26 cellular contexts compared by ENCODE assay signal in genomic region chr13:58376349-58376748, GRCh38.
"Had no signal": no experiment of that assay in that cellular context is flagged by ENCODE, and none has a peak within 500 bp of the region (broad histone marks: within the 10 kb centered on the region; RNA-seq: fewer than 3 reads in every experiment).

No MANE protein-coding gene starts in this region.

- H3K4me3 ChIP-seq: breast epithelium, gastroesophageal sphincter, hepatocyte, pancreas, prostate gland, sigmoid colon, stomach, thyroid gland, upper lobe of left lung, vagina had no signal

- H3K27ac ChIP-seq: breast epithelium, gastroesophageal sphincter, hepatocyte, pancreas, prostate gland, sigmoid colon, stomach, thyroid gland, upper lobe of left lung, vagina had no signal

- H3K4me1 ChIP-seq: breast epithelium, gastroesophageal sphincter, pancreas, prostate gland, sigmoid colon, stomach, thyroid gland, upper lobe of left lung, vagina had no signal

- H3K4me1 Mint-ChIP-seq: activated CD4-positive, alpha-beta memory T cell treated with anti-CD3 and anti-CD28 coated beads, Interleukin-2, amount 10 ng/mL, durations not matched to agents 7 days and 5 days; activated CD4-positive, alpha-beta T cell treated with anti-CD3 and anti-CD28 coated beads, Interleukin-2, amount 10 ng/mL, durations not matched to agents 7 days and 5 days; activated T-helper 17 cell treated with anti-CD3 and anti-CD28 coated beads, Interleukin-2, amount 50 U/mL, for 72 hours; naive B cell; stimulated activated naive B cell treated with anti-CD40 and anti-IgM and Interleukin-4, amounts not matched to agents 10 μg/mL and 1 μg/mL and 100 μg/mL, for 72 hours had no signal

- H3K36me3 Mint-ChIP-seq: mesothelial cell of epicardium; naive B cell; stimulated activated naive B cell treated with anti-CD40 and anti-IgM and Interleukin-4, amounts not matched to agents 10 μg/mL and 1 μg/mL and 100 μg/mL, for 72 hours had no signal

- H3K27me3 Mint-ChIP-seq: activated CD4-positive, alpha-beta memory T cell treated with anti-CD3 and anti-CD28 coated beads, Interleukin-2, amount 10 ng/mL, durations not matched to agents 7 days and 5 days; activated CD4-positive, alpha-beta T cell treated with anti-CD3 and anti-CD28 coated beads, Interleukin-2, amount 10 ng/mL, durations not matched to agents 7 days and 5 days; activated T-helper 17 cell treated with anti-CD3 and anti-CD28 coated beads, Interleukin-2, amount 50 U/mL, for 72 hours; naive B cell; stimulated activated naive B cell treated with anti-CD40 and anti-IgM and Interleukin-4, amounts not matched to agents 10 μg/mL and 1 μg/mL and 100 μg/mL, for 72 hours had no signal

- H3K9me3 ChIP-seq: breast epithelium, gastroesophageal sphincter, pancreas, prostate gland, sigmoid colon, thyroid gland, upper lobe of left lung, vagina had no signal

- H3K4me2 ChIP-seq: hepatocyte had no signal

- H3K9me3 Mint-ChIP-seq: activated CD4-positive, alpha-beta T cell treated with anti-CD3 and anti-CD28 coated beads, Interleukin-2, amount 10 ng/mL, durations not matched to agents 7 days and 5 days; mesothelial cell of epicardium had no signal

- H3K36me3 ChIP-seq: breast epithelium, gastroesophageal sphincter, pancreas, prostate gland, sigmoid colon, stomach, thyroid gland, upper lobe of left lung, vagina had no signal

- H3K79me2 ChIP-seq: hepatocyte had no signal

- H3K27ac Mint-ChIP-seq: activated CD4-positive, alpha-beta memory T cell treated with anti-CD3 and anti-CD28 coated beads, Interleukin-2, amount 10 ng/mL, durations not matched to agents 7 days and 5 days; activated CD4-positive, alpha-beta T cell treated with anti-CD3 and anti-CD28 coated beads, Interleukin-2, amount 10 ng/mL, durations not matched to agents 7 days and 5 days; activated T-helper 17 cell treated with anti-CD3 and anti-CD28 coated beads, Interleukin-2, amount 50 U/mL, for 72 hours; mesothelial cell of epicardium; naive B cell; stimulated activated naive B cell treated with anti-CD40 and anti-IgM and Interleukin-4, amounts not matched to agents 10 μg/mL and 1 μg/mL and 100 μg/mL, for 72 hours had no signal

- ATAC-seq: activated T-cell treated with anti-CD3 and anti-CD28 coated beads, Interleukin-2, amount 50 U/mL, for 4 hours; activated T-helper 17 cell treated with anti-CD3 and anti-CD28 coated beads, Interleukin-2, amount 50 U/mL, for 72 hours; gastroesophageal sphincter; left ventricle myocardium superior; pancreas; stimulated activated naive B cell treated with anti-CD40 and anti-IgM and Interleukin-4, amounts not matched to agents 10 μg/mL and 1 μg/mL and 100 μg/mL, for 72 hours had no signal

- H3K27me3 ChIP-seq: breast epithelium, gastroesophageal sphincter, hepatocyte, pancreas, sigmoid colon, stomach, thyroid gland, upper lobe of left lung, vagina had no signal

- H3K4me3 Mint-ChIP-seq: activated CD4-positive, alpha-beta memory T cell treated with anti-CD3 and anti-CD28 coated beads, Interleukin-2, amount 10 ng/mL, durations not matched to agents 7 days and 5 days; activated CD4-positive, alpha-beta T cell treated with anti-CD3 and anti-CD28 coated beads, Interleukin-2, amount 10 ng/mL, durations not matched to agents 7 days and 5 days; activated T-cell treated with anti-CD3 and anti-CD28 coated beads, Interleukin-2, amount 50 U/mL, for 4 hours; activated T-helper 17 cell treated with anti-CD3 and anti-CD28 coated beads, Interleukin-2, amount 50 U/mL, for 72 hours; mesothelial cell of epicardium; naive B cell; stimulated activated naive B cell treated with anti-CD40 and anti-IgM and Interleukin-4, amounts not matched to agents 10 μg/mL and 1 μg/mL and 100 μg/mL, for 72 hours had no signal

- H2AFZ ChIP-seq: hepatocyte had no signal

- DNase-seq: activated CD4-positive, alpha-beta memory T cell treated with anti-CD3 and anti-CD28 coated beads, Interleukin-2, amount 10 ng/mL, durations not matched to agents 7 days and 5 days; activated CD4-positive, alpha-beta T cell treated with anti-CD3 and anti-CD28 coated beads, Interleukin-2, amount 10 ng/mL, durations not matched to agents 7 days and 5 days; activated CD4-positive, CD25-positive, alpha-beta regulatory T cell treated with anti-CD3 and anti-CD28 coated beads, Interleukin-2, amount 50 U/mL, for 72 hours; activated gamma-delta T cell treated with Interleukin-2 at 50 U/mL for 16 hours; activated naive CD4-positive, alpha-beta T cell treated with anti-CD3 and anti-CD28 coated beads, Interleukin-2, amount 50 U/mL, for 16 hours; activated T-cell treated with anti-CD3 and anti-CD28 coated beads, Interleukin-2, amount 50 U/mL, for 4 hours; amniotic stem cell; central memory CD4-positive, alpha-beta T cell; islet precursor cell; left ventricle myocardium superior; naive B cell; pancreas; sigmoid colon; small intestine; stimulated activated naive B cell treated with anti-CD40 and anti-IgM and Interleukin-4, amounts not matched to agents 10 μg/mL and 1 μg/mL and 100 μg/mL, for 72 hours; stomach; T1000; thyroid gland; upper lobe of left lung had no signal
